ENCODE assay signal across 17 cellular contexts in the genomic region with DNA sequence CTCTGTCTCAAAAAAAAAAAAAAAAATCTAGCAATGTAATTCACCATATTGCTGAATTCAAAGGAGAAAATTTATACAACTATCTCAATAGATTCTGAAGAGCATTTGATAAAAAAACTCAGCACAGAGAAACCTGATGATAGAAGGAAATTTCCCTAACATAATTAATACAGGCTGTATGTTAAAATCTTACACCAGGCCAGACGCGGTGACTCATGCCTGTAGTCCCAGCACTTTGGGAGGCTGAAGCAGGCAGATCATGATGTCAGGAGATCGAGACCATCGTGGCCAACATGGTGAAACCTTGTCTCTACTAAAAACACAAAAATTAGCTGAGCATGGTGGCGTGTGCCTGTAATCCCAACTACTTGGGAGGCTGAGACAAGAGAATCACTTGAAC. TPM values are rescaled to one million over a fixed set of nuclear protein-coding genes. Genes with fewer than 3 reads are reported as not detected.
"Had no signal": no experiment of that assay in that cellular context is flagged by ENCODE, and none has a peak within 500 bp of the region (broad histone marks: within the 10 kb centered on the region; RNA-seq: fewer than 3 reads in every experiment).

No MANE protein-coding gene starts in this region.

RNA-seq across cellular contexts. Expression of a gene that starts 45.4 kb away (rescaled TPM):
- total RNA-seq: activated CD4-positive, alpha-beta memory T cell treated with anti-CD3 and anti-CD28 coated beads for 36 hours; activated CD4-positive, alpha-beta T cell treated with anti-CD3 and anti-CD28 coated beads, Interleukin-2, amount 10 ng/mL, durations not matched to agents 24 days and 14 days; activated CD8-positive, alpha-beta memory T cell treated with anti-CD3 and anti-CD28 coated beads for 36 hours; activated CD8-positive, alpha-beta T cell treated with anti-CD3 and anti-CD28 coated beads for 36 hours; activated naive CD4-positive, alpha-beta T cell treated with anti-CD3 and anti-CD28 coated beads for 36 hours; activated naive CD8-positive, alpha-beta T cell treated with anti-CD3 and anti-CD28 coated beads, Interleukin-2, amount 10 ng/mL, durations not matched to agents 7 days and 5 days; activated T-cell treated with anti-CD3 and anti-CD28 coated beads, Interleukin-2, amount 50 U/mL, for 4 hours; activated T-cell treated with anti-CD3 and anti-CD28 coated beads, Interleukin-2, amount 50 U/mL, for 72 hours; activated T-helper 1 cell treated with anti-CD3 and anti-CD28 coated beads, Interleukin-12 subunit alpha, Interleukin-12 subunit beta, Interleukin-2, Interleukin-4 antibody, amounts not matched to agents 30 ng/mL and 10 ng/mL and 1 ng/mL, durations not matched to agents 14 hours and 24 hours and 36 hours; activated T-helper 17 cell treated with anti-CD3 and anti-CD28 coated beads, Interleukin-2, amount 50 U/mL, for 72 hours; adrenal gland; aorta; body of pancreas; breast epithelium; cerebellum; WTC11 had no signal

RNA-seq across cellular contexts. Expression of a gene that starts 56.6 kb away (rescaled TPM):
- total RNA-seq: activated CD4-positive, alpha-beta memory T cell treated with anti-CD3 and anti-CD28 coated beads for 36 hours; activated CD4-positive, alpha-beta T cell treated with anti-CD3 and anti-CD28 coated beads, Interleukin-2, amount 10 ng/mL, durations not matched to agents 24 days and 14 days; activated CD8-positive, alpha-beta memory T cell treated with anti-CD3 and anti-CD28 coated beads for 36 hours; activated CD8-positive, alpha-beta T cell treated with anti-CD3 and anti-CD28 coated beads for 36 hours; activated naive CD4-positive, alpha-beta T cell treated with anti-CD3 and anti-CD28 coated beads for 36 hours; activated naive CD8-positive, alpha-beta T cell treated with anti-CD3 and anti-CD28 coated beads, Interleukin-2, amount 10 ng/mL, durations not matched to agents 7 days and 5 days; activated T-cell treated with anti-CD3 and anti-CD28 coated beads, Interleukin-2, amount 50 U/mL, for 4 hours; activated T-cell treated with anti-CD3 and anti-CD28 coated beads, Interleukin-2, amount 50 U/mL, for 72 hours; activated T-helper 1 cell treated with anti-CD3 and anti-CD28 coated beads, Interleukin-12 subunit alpha, Interleukin-12 subunit beta, Interleukin-2, Interleukin-4 antibody, amounts not matched to agents 30 ng/mL and 10 ng/mL and 1 ng/mL, durations not matched to agents 14 hours and 24 hours and 36 hours; activated T-helper 17 cell treated with anti-CD3 and anti-CD28 coated beads, Interleukin-2, amount 50 U/mL, for 72 hours; adrenal gland; astrocyte; WTC11 had no signal
